In the genomic region with DNA sequence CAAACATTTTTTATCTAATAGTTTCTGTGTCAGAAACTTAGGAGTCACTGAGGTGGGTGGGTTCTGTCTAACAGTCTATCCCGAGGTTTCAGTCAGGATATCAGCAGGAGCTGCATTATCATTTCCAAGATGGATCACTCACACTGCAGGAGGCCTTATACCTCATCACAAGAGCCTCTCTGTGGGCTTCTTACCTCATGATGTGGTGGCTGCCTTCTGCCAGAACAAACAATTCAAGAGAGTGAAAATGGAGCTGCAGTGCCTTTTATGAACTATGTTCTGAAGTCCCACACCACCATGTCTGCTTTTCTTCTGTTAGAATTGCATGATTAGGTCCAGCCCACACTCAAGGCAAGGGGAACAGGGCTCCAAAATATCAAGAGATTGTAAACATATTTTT, we compare ENCODE assay signal across 1 cellular context.
TF ChIP-seq lines count a peak whose summit lies in the region.

No MANE protein-coding gene starts in this region.

TF ChIP-seq in GM23338, 12 proteins besides CTCF, POLR2A, EP300 and RAD21 (continued from another document):
- TF ChIP-seq, protein P1, sequence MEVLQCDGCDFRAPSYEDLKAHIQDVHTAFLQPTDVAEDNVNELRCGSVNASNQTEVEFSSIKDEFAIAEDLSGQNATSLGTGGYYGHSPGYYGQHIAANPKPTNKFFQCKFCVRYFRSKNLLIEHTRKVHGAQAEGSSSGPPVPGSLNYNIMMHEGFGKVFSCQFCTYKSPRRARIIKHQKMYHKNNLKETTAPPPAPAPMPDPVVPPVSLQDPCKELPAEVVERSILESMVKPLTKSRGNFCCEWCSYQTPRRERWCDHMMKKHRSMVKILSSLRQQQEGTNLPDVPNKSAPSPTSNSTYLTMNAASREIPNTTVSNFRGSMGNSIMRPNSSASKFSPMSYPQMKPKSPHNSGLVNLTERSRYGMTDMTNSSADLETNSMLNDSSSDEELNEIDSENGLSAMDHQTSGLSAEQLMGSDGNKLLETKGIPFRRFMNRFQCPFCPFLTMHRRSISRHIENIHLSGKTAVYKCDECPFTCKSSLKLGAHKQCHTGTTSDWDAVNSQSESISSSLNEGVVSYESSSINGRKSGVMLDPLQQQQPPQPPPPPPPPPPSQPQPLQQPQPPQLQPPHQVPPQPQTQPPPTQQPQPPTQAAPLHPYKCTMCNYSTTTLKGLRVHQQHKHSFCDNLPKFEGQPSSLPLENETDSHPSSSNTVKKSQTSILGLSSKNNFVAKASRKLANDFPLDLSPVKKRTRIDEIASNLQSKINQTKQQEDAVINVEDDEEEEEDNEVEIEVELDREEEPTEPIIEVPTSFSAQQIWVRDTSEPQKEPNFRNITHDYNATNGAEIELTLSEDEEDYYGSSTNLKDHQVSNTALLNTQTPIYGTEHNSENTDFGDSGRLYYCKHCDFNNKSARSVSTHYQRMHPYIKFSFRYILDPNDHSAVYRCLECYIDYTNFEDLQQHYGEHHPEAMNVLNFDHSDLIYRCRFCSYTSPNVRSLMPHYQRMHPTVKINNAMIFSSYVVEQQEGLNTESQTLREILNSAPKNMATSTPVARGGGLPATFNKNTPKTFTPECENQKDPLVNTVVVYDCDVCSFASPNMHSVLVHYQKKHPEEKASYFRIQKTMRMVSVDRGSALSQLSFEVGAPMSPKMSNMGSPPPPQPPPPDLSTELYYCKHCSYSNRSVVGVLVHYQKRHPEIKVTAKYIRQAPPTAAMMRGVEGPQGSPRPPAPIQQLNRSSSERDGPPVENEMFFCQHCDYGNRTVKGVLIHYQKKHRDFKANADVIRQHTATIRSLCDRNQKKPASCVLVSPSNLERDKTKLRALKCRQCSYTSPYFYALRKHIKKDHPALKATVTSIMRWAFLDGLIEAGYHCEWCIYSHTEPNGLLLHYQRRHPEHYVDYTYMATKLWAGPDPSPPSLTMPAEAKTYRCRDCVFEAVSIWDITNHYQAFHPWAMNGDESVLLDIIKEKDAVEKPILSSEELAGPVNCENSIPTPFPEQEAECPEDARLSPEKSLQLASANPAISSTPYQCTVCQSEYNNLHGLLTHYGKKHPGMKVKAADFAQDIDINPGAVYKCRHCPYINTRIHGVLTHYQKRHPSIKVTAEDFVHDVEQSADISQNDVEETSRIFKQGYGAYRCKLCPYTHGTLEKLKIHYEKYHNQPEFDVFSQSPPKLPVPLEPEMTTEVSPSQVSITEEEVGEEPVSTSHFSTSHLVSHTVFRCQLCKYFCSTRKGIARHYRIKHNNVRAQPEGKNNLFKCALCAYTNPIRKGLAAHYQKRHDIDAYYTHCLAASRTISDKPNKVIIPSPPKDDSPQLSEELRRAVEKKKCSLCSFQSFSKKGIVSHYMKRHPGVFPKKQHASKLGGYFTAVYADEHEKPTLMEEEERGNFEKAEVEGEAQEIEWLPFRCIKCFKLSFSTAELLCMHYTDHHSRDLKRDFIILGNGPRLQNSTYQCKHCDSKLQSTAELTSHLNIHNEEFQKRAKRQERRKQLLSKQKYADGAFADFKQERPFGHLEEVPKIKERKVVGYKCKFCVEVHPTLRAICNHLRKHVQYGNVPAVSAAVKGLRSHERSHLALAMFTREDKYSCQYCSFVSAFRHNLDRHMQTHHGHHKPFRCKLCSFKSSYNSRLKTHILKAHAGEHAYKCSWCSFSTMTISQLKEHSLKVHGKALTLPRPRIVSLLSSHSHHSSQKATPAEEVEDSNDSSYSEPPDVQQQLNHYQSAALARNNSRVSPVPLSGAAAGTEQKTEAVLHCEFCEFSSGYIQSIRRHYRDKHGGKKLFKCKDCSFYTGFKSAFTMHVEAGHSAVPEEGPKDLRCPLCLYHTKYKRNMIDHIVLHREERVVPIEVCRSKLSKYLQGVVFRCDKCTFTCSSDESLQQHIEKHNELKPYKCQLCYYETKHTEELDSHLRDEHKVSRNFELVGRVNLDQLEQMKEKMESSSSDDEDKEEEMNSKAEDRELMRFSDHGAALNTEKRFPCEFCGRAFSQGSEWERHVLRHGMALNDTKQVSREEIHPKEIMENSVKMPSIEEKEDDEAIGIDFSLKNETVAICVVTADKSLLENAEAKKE (CRISPR knock-in tag; IDR thresholded peaks at IDR 0.05) = 0 out of 2 replicates have a peak, but pooled peaks have one; percentile 22
- no peak for TF ChIP-seq ZNF331 (CRISPR knock-in tag; IDR thresholded peaks at IDR 0.05; ENCODE audit: low read depth)
- TF ChIP-seq, protein P2, sequence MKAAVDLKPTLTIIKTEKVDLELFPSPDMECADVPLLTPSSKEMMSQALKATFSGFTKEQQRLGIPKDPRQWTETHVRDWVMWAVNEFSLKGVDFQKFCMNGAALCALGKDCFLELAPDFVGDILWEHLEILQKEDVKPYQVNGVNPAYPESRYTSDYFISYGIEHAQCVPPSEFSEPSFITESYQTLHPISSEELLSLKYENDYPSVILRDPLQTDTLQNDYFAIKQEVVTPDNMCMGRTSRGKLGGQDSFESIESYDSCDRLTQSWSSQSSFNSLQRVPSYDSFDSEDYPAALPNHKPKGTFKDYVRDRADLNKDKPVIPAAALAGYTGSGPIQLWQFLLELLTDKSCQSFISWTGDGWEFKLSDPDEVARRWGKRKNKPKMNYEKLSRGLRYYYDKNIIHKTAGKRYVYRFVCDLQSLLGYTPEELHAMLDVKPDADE (IDR thresholded peaks at IDR 0.05) = no peak
- no peak for TF ChIP-seq POLR2AphosphoS5 (IDR thresholded peaks at IDR 0.05; ENCODE audit: low read depth)
- no peak for TF ChIP-seq EZH2phosphoT487 (IDR thresholded peaks at IDR 0.05; ENCODE audit: unreplicated experiment)
- TF ChIP-seq, protein P3, sequence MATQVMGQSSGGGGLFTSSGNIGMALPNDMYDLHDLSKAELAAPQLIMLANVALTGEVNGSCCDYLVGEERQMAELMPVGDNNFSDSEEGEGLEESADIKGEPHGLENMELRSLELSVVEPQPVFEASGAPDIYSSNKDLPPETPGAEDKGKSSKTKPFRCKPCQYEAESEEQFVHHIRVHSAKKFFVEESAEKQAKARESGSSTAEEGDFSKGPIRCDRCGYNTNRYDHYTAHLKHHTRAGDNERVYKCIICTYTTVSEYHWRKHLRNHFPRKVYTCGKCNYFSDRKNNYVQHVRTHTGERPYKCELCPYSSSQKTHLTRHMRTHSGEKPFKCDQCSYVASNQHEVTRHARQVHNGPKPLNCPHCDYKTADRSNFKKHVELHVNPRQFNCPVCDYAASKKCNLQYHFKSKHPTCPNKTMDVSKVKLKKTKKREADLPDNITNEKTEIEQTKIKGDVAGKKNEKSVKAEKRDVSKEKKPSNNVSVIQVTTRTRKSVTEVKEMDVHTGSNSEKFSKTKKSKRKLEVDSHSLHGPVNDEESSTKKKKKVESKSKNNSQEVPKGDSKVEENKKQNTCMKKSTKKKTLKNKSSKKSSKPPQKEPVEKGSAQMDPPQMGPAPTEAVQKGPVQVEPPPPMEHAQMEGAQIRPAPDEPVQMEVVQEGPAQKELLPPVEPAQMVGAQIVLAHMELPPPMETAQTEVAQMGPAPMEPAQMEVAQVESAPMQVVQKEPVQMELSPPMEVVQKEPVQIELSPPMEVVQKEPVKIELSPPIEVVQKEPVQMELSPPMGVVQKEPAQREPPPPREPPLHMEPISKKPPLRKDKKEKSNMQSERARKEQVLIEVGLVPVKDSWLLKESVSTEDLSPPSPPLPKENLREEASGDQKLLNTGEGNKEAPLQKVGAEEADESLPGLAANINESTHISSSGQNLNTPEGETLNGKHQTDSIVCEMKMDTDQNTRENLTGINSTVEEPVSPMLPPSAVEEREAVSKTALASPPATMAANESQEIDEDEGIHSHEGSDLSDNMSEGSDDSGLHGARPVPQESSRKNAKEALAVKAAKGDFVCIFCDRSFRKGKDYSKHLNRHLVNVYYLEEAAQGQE (IDR thresholded peaks at IDR 0.05; ENCODE audit: unreplicated experiment) = no peak
- TF ChIP-seq ZNF114 (CRISPR knock-in tag; IDR thresholded peaks at IDR 0.05) = no peak
- TF ChIP-seq EZH2 (IDR thresholded peaks at IDR 0.05; ENCODE audit: low read depth, unreplicated experiment) = no peak
